In genomic region chr2:46434851-46435273, GRCh38 we compare ENCODE assay signal across 1 cellular context.
A peak's percentile ranks its signal among the peaks of the same experiment; 100 is the strongest.
TF ChIP-seq lines count a peak whose summit lies in the region.

No MANE protein-coding gene starts in this region.

TF ChIP-seq in H1, 55 proteins besides CTCF, POLR2A, EP300 and RAD21:
- TF ChIP-seq SAP30 (IDR thresholded peaks at IDR 0.05; ENCODE audit: insufficient read depth, insufficient replicate concordance, low read length) (no peak), TEAD4 (IDR thresholded peaks at IDR 0.05; ENCODE audit: low read depth, low read length) (peak; percentile 39; the same call in 1 of the 2 replicates), E2F6 (IDR thresholded peaks at IDR 0.05) (no peak), NANOG (IDR thresholded peaks at IDR 0.05; ENCODE audit: insufficient read depth, low read depth, low read length, poor library complexity, severe bottlenecking) (no peak), HDAC6 (IDR thresholded peaks at IDR 0.05; ENCODE audit: low read depth, low read length) (no peak), CBX5 (IDR thresholded peaks at IDR 0.05; ENCODE audit: low read depth, low read length) (no peak), RNF2 (IDR thresholded peaks at IDR 0.05; ENCODE audit: borderline replicate concordance, low read depth, low read length, missing control alignments, poor library complexity, severe bottlenecking) (no peak), KDM4A (IDR thresholded peaks at IDR 0.05; ENCODE audit: low read depth, low read length, severe bottlenecking) (no peak), RFX5 (IDR thresholded peaks at IDR 0.05; ENCODE audit: borderline replicate concordance, low read depth, low read length) (no peak)
